23 cellular contexts compared by ENCODE assay signal in genomic region chr1:50358962-50359361, GRCh38.
DNase-seq lines count a peak whose midpoint lies in the region; ATAC-seq, FAIRE-seq and TF ChIP-seq lines count a peak whose summit lies in the region.
"Had no signal": no experiment of that assay in that cellular context is flagged by ENCODE, and none has a peak within 500 bp of the region (broad histone marks: within the 10 kb centered on the region; RNA-seq: fewer than 3 reads in every experiment).

No MANE protein-coding gene starts in this region.

- H4K20me1 ChIP-seq in H1 (replicated peaks in 1 of 2; ENCODE audit: control insufficient read depth in 1 of 2, insufficient read depth in 2 of 2, low read length in 2 of 2) = no peaks in the 10 kb centered on the region
- H4K20me1 ChIP-seq: BLaER1 had no signal

- TF ChIP-seq RAD21 in H1 (IDR thresholded peaks at IDR 0.05 in 1 of 2, conservative IDR thresholded peaks at IDR 0.05 in 1 of 2; ENCODE audit: low read depth in 2 of 2, low read length in 2 of 2) = no peak

- peaks cover 22% of the 10 kb centered on the region for H3K27me3 Mint-ChIP-seq in progenitor cell of endocrine pancreas

- H3K23me2 ChIP-seq in H1 (ENCODE audit: low read depth, low read length) = no peaks in the 10 kb centered on the region

- POLR2A ChIA-PET in H1 (lab: Charles Lee; ENCODE audit: partially characterized antibody) = no interaction called here

- H2BK5ac ChIP-seq in H1 (ENCODE audit: low read depth, low read length) (no peak overlapping the region), mesendoderm (ENCODE audit: low read length) (no peak overlapping the region)

- H3K4me3 ChIP-seq in H1 (ENCODE audit: extremely low read depth in 1 of 4, insufficient read depth in 2 of 4, low read depth in 3 of 4, low read length in 4 of 4) (no peak overlapping the region), mesendoderm (ENCODE audit: low read length) (no peak overlapping the region)
- H3K4me3 ChIP-seq: BLaER1 had no signal

- H2BK20ac ChIP-seq in H1 (ENCODE audit: low read length) = no peak overlapping the region

- peak overlapping the region; percentile 50; the same call in 1 of the 2 replicates for H2BK12ac ChIP-seq in H1 (ENCODE audit: low read depth, low read length)

- H2BK120ac ChIP-seq in H1 (replicated peaks; ENCODE audit: low read depth, low read length) (no peak overlapping the region), mesendoderm (ENCODE audit: low read depth, low read length) (no peak overlapping the region)

- H3K79me1 ChIP-seq in H1 (ENCODE audit: low read depth, low read length) (no peaks in the 10 kb centered on the region), mesendoderm (ENCODE audit: low read length) (no peaks in the 10 kb centered on the region)

- H3K4me1 ChIP-seq in H1 (replicated peaks in 1 of 4; ENCODE audit: control insufficient read depth in 3 of 4, insufficient read depth in 4 of 4, low read length in 3 of 4) = peaks cover 0 to 8% (median 0%) of the 10 kb centered on the region in 4 experiments; a peak in 1 of 7 replicates
- no peaks in the 10 kb centered on the region for H3K4me1 ChIP-seq in mesendoderm (ENCODE audit: control insufficient read depth, low read depth, low read length)

- no peak overlapping the region for H3K4me2 ChIP-seq in H1 (ENCODE audit: insufficient read depth in 1 of 2, low read depth in 2 of 2, low read length in 2 of 2)
- H3K4me2 ChIP-seq in mesendoderm (ENCODE audit: low read length) = no peak overlapping the region
- H3K4me2 ChIP-seq: BLaER1 had no signal

- H3K36me3 ChIP-seq in H1 (ENCODE audit: control insufficient read depth in 2 of 4, insufficient read depth in 4 of 4, low read length in 3 of 4) (no peaks in the 10 kb centered on the region), mesendoderm (ENCODE audit: control insufficient read depth, insufficient read depth, low read length) (no peaks in the 10 kb centered on the region)
- H3K36me3 ChIP-seq: BLaER1 had no signal

- no peaks in the 10 kb centered on the region for H3K27me3 ChIP-seq in H1 (replicated peaks in 1 of 4; ENCODE audit: control insufficient read depth in 3 of 4, extremely low read depth in 1 of 4, insufficient read depth in 3 of 4, low read length in 3 of 4)
- H3K27me3 ChIP-seq in mesendoderm (ENCODE audit: insufficient read depth, low read length, poor library complexity) = no peaks in the 10 kb centered on the region
- H3K27me3 ChIP-seq: BLaER1 had no signal

- no peaks in the 10 kb centered on the region for H3K9me3 ChIP-seq in H1 (ENCODE audit: insufficient read depth in 2 of 2, low read depth in 1 of 2, low read length in 1 of 2)

- WGBS in H1 (ENCODE audit: extremely low coverage in 1 of 2, insufficient coverage in 1 of 2, insufficient read length in 1 of 2, insufficient replicate concordance in 2 of 2, low coverage in 1 of 2, low lambda C conversion rate in 2 of 2, missing lambda C conversion rate in 1 of 2), 2 experiments = 81% methylated on average over 11 of the region's 11 CpGs; no CpG with 5 or more reads in 1 of the 2 experiments
- whole genome bisulfite sequencing in mesendoderm (ENCODE audit: extremely low coverage, insufficient coverage, low lambda C conversion rate) = no CpG with 5 or more reads among the region's 11 CpGs

- TF ChIP-seq CTCF in H1 (IDR thresholded peaks at IDR 0.05; ENCODE audit: control extremely low read depth in 1 of 3, insufficient read depth in 1 of 3, low read depth in 1 of 3, low read length in 3 of 3) (no peak), progenitor cell of endocrine pancreas (IDR thresholded peaks at IDR 0.05; ENCODE audit: unreplicated experiment) (no peak)

- H3K4me3 Mint-ChIP-seq in progenitor cell of endocrine pancreas (ENCODE audit: low read depth) = no peak overlapping the region
- H3K4me3 Mint-ChIP-seq: CD4-positive, alpha-beta T cell had no signal

- no peak overlapping the region for H3K27ac ChIP-seq in H1 (ENCODE audit: low read depth, low read length)
- no peak overlapping the region for H3K27ac ChIP-seq in mesendoderm (ENCODE audit: low read depth, low read length)
- H3K27ac ChIP-seq: 22Rv1, BLaER1 had no signal

- FAIRE-seq in H1 (lab: Jason Lieb, UNC) = no peak
- FAIRE-seq: GM12891 had no signal

- no peaks in the 10 kb centered on the region for H3K79me2 ChIP-seq in H1 (ENCODE audit: control insufficient read depth in 1 of 2, insufficient read depth in 2 of 2, low read length in 2 of 2)
- H3K79me2 ChIP-seq in mesendoderm (ENCODE audit: control insufficient read depth, insufficient read depth, low read length) = no peaks in the 10 kb centered on the region

- H4K8ac ChIP-seq in H1 (ENCODE audit: extremely low read depth, insufficient read depth, low read length) (peak overlapping the region; percentile 82), mesendoderm (ENCODE audit: low read depth, low read length) (no peak overlapping the region)

- H3K27ac Mint-ChIP-seq in progenitor cell of endocrine pancreas = no peak overlapping the region
- H3K27ac Mint-ChIP-seq: CD4-positive, alpha-beta T cell had no signal

- H3K9ac ChIP-seq in H1 (replicated peaks in 1 of 4; ENCODE audit: extremely low read depth in 1 of 4, low read depth in 3 of 4, low read length in 3 of 4) (no peak overlapping the region), mesendoderm (ENCODE audit: low read length) (no peak overlapping the region)
- H3K9ac ChIP-seq: BLaER1 had no signal

- no peak overlapping the region for H3K4ac ChIP-seq in H1 (replicated peaks; ENCODE audit: insufficient read length, low read depth, low read length)
- H3K4ac ChIP-seq in mesendoderm (ENCODE audit: low read depth, low read length) = no peak overlapping the region

- H3K23ac ChIP-seq in H1 (ENCODE audit: insufficient read length) (no peak overlapping the region), mesendoderm (ENCODE audit: low read length) (no peak overlapping the region)

- no peaks in the 10 kb centered on the region for H3K36me3 Mint-ChIP-seq in progenitor cell of endocrine pancreas (ENCODE audit: insufficient read depth)

- H3K4me1 Mint-ChIP-seq in progenitor cell of endocrine pancreas (ENCODE audit: low read depth) = no peaks in the 10 kb centered on the region

- H2AFZ ChIP-seq in H1 (ENCODE audit: low read length) = peak overlapping the region; percentile 47; the same call in 1 of the 2 replicates

- H3K14ac ChIP-seq in H1 (ENCODE audit: insufficient read length) = no peak overlapping the region

- DNase-seq in NCI-H2171 treated with DMSO at 0.1 percent for 48 hours (lab: John Stamatoyannopoulos, UW) (peak; percentile 15), NCI-H2171 (lab: John Stamatoyannopoulos, UW) (no peak), H1 (ENCODE audit: low read depth in 1 of 2, low spot score in 2 of 2) (no peak), mesendoderm (peak; percentile 28), progenitor cell of endocrine pancreas (ENCODE audit: low spot score, unreplicated experiment) (no peak), NCI-H2107 treated with DMSO at 0.1 percent for 48 hours (lab: John Stamatoyannopoulos, UW; ENCODE audit: unreplicated experiment) (no peak), cortex of kidney (lab: John Stamatoyannopoulos, UW) (no peak)
- DNase-seq: ACHN; CD4-positive, alpha-beta T cell; COR-L47; DND-41; GOT3; IMR-90; NCI-H1105; NCI-H2029 treated with DMSO at 0.1 percent for 48 hours; NCI-H510A; NCI-H774; Right ventricle myocardium superior had no signal

- H3K18ac ChIP-seq in H1 (ENCODE audit: extremely low read depth, low read length) (no peak overlapping the region), mesendoderm (ENCODE audit: low read length) (no peak overlapping the region)

- no peak for ATAC-seq in HG03159 (IDR thresholded peaks at IDR 0.05; ENCODE audit: unreplicated experiment)
- ATAC-seq: HCT116 had no signal

- no peak for TF ChIP-seq POLR2A in H1 (IDR thresholded peaks at IDR 0.05; ENCODE audit: control extremely low read depth in 1 of 2, low read depth in 2 of 2, low read length in 2 of 2)

- H2AK5ac ChIP-seq in H1 (ENCODE audit: low read depth, low read length) = no peak overlapping the region
- H2AK5ac ChIP-seq in mesendoderm (ENCODE audit: low read length) = no peak overlapping the region

- peaks cover 11% of the 10 kb centered on the region for H3K9me3 Mint-ChIP-seq in progenitor cell of endocrine pancreas (ENCODE audit: low read depth)
- H3K9me3 Mint-ChIP-seq: CD4-positive, alpha-beta T cell had no signal

- H4K5ac ChIP-seq in H1 (ENCODE audit: insufficient read length, low read depth, low read length) (no peak overlapping the region), mesendoderm (ENCODE audit: low read length) (no peak overlapping the region)

- CTCF ChIA-PET in H1 (lab: Charles Lee; ENCODE audit: partially characterized antibody) = interaction anchor here (0.6 to 0.7 kb wide), 2 partner anchors 302 to 1810 kb away, joined by 3 read pairs; no protein-coding TSS in a partner anchor

- TF ChIP-seq EP300 in H1 (IDR thresholded peaks at IDR 0.05; ENCODE audit: borderline replicate concordance in 1 of 2, low read depth in 2 of 2, low read length in 2 of 2) = no peak

- H2BK15ac ChIP-seq in H1 (ENCODE audit: low read length) (no peak overlapping the region), mesendoderm (replicated peaks; ENCODE audit: low read depth) (no peak overlapping the region)

- no peak overlapping the region for H3K56ac ChIP-seq in H1 (replicated peaks; ENCODE audit: insufficient read length, low read depth, low read length)
- no peak overlapping the region for H3K56ac ChIP-seq in mesendoderm (ENCODE audit: low read length)

- H4K91ac ChIP-seq in H1 (replicated peaks; ENCODE audit: insufficient read length, low read length) = no peak overlapping the region

TF ChIP-seq in H1, 55 proteins besides CTCF, POLR2A, EP300 and RAD21 (continues in another document):
- no peak for TF ChIP-seq BRCA1 (IDR thresholded peaks at IDR 0.05; ENCODE audit: low read depth, low read length)
- no peak for TF ChIP-seq CBX8 (IDR thresholded peaks at IDR 0.05; ENCODE audit: borderline replicate concordance, low read depth, low read length)
- TF ChIP-seq YY1 (IDR thresholded peaks at IDR 0.05; ENCODE audit: low read depth, low read length) = no peak
- TF ChIP-seq RBBP5 (IDR thresholded peaks at IDR 0.05; ENCODE audit: borderline replicate concordance, low read depth, low read length) = no peak
- no peak for TF ChIP-seq CHD2 (IDR thresholded peaks at IDR 0.05; ENCODE audit: low read length)

Comparison
In these comparisons a context has a peak if more than half of its experiments do, and no peak if none do; other contexts are left out.
1. DNase-seq: peak in NCI-H2171 treated with DMSO at 0.1 percent for 48 hours (single experiment) and mesendoderm (single experiment); none in NCI-H2171 (single experiment), H1 (0 of 2), progenitor cell of endocrine pancreas (single experiment), NCI-H2107 treated with DMSO at 0.1 percent for 48 hours (single experiment) and cortex of kidney (single experiment).